Comparison of ENCODE assay signal across 1 cellular context in the genomic region with DNA sequence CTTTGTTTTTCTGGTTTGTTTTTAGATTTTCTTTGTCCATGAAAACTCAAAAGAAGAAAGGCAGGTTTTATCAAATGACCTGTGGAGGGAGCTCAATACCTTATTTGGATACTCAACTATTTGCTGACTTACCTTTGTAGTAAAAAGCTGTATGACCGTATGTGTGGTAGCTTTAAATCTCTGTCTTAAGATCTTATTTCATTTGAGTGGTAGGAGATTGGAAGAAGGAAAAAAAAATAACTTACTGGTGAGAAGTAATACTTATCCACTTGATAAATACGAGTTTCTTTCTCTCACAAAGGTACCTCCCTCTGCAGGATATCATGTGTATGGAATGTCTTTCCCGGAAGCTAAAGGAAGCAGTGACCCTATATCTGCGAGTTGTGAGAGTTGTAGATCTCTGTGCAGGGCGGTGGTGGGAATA.
TF ChIP-seq lines count a peak whose summit lies in the region.

No MANE protein-coding gene starts in this region.

TF ChIP-seq in WTC11, 78 proteins besides CTCF, POLR2A, EP300 and RAD21 (continued from another document):
- TF ChIP-seq ZSCAN18 (CRISPR knock-in tag; IDR thresholded peaks at IDR 0.05): no peak
- no peak for TF ChIP-seq AFF4 (CRISPR knock-in tag; IDR thresholded peaks at IDR 0.05; ENCODE audit: borderline replicate concordance)
- TF ChIP-seq ZBTB43 (CRISPR knock-in tag; IDR thresholded peaks at IDR 0.05): no peak
- TF ChIP-seq ESRRA (CRISPR knock-in tag; IDR thresholded peaks at IDR 0.05; ENCODE audit: borderline replicate concordance): no peak
- no peak for TF ChIP-seq E2F1 (CRISPR knock-in tag; IDR thresholded peaks at IDR 0.05)
- no peak for TF ChIP-seq ZNF532 (CRISPR knock-in tag; IDR thresholded peaks at IDR 0.05; ENCODE audit: borderline replicate concordance)
- no peak for TF ChIP-seq MXD4 (CRISPR knock-in tag; IDR thresholded peaks at IDR 0.05; ENCODE audit: borderline replicate concordance)
